Comparison of ENCODE assay signal across 1 cellular context in genomic region chr2:21067863-21068537, GRCh38.
TF ChIP-seq lines count a peak whose summit lies in the region.

No MANE protein-coding gene starts in this region.

TF ChIP-seq in HepG2, 621 proteins besides CTCF, POLR2A, EP300 and RAD21 (continued from another document and continues in another):
- TF ChIP-seq ZNF318 (CRISPR knock-in tag; IDR thresholded peaks at IDR 0.05) = no peak
- TF ChIP-seq PCBP2 (optimal IDR thresholded peaks at IDR 0.05; ENCODE audit: low read depth, low read length, poor library complexity, severe bottlenecking) = no peak
- TF ChIP-seq ZFP41 (CRISPR knock-in tag; IDR thresholded peaks at IDR 0.05; ENCODE audit: borderline replicate concordance) = no peak
- 0 out of 2 replicates have a peak, but pooled peaks have one; percentile 16 for TF ChIP-seq SIX4 (CRISPR knock-in tag; IDR thresholded peaks at IDR 0.05)
- no peak for TF ChIP-seq KLF9 (CRISPR knock-in tag; IDR thresholded peaks at IDR 0.05; ENCODE audit: low read depth)
- TF ChIP-seq RXRA (CRISPR knock-in tag; IDR thresholded peaks at IDR 0.05) = no peak
- TF ChIP-seq MEIS2 (CRISPR knock-in tag; IDR thresholded peaks at IDR 0.05) = no peak
- no peak for TF ChIP-seq GZF1 (CRISPR knock-in tag; IDR thresholded peaks at IDR 0.05)
- TF ChIP-seq HOMEZ (CRISPR knock-in tag; IDR thresholded peaks at IDR 0.05; ENCODE audit: low read depth) = no peak
- TF ChIP-seq FOXO1 (CRISPR knock-in tag; IDR thresholded peaks at IDR 0.05) = 0 out of 2 replicates have a peak, but pooled peaks have one; percentile 14
- TF ChIP-seq ZBTB49 (CRISPR knock-in tag; IDR thresholded peaks at IDR 0.05; ENCODE audit: borderline replicate concordance) = no peak
- TF ChIP-seq PAX8 (CRISPR knock-in tag; IDR thresholded peaks at IDR 0.05; ENCODE audit: borderline replicate concordance) = no peak
- no peak for TF ChIP-seq CREB3 (CRISPR knock-in tag; IDR thresholded peaks at IDR 0.05)
- TF ChIP-seq GATAD2A (CRISPR knock-in tag; IDR thresholded peaks at IDR 0.05) = no peak
- TF ChIP-seq ZNF512 (CRISPR knock-in tag; IDR thresholded peaks at IDR 0.05) = no peak
- no peak for TF ChIP-seq SUZ12 (IDR thresholded peaks at IDR 0.05; ENCODE audit: low read depth, low read length)
- no peak for TF ChIP-seq PHF20 (CRISPR knock-in tag; IDR thresholded peaks at IDR 0.05)
- TF ChIP-seq MED1 (CRISPR knock-in tag; IDR thresholded peaks at IDR 0.05) = no peak
- TF ChIP-seq MXD4 (CRISPR knock-in tag; IDR thresholded peaks at IDR 0.05) = no peak
- no peak for TF ChIP-seq ZFP82 (CRISPR knock-in tag; IDR thresholded peaks at IDR 0.05; ENCODE audit: borderline replicate concordance)
- TF ChIP-seq HNF1B (CRISPR knock-in tag; IDR thresholded peaks at IDR 0.05) = no peak
- TF ChIP-seq IKZF4 (CRISPR knock-in tag; IDR thresholded peaks at IDR 0.05; ENCODE audit: borderline replicate concordance, low read depth, not compliant biosample characterization) = peak; percentile 50
- no peak for TF ChIP-seq ZBTB10 (CRISPR knock-in tag; IDR thresholded peaks at IDR 0.05; ENCODE audit: borderline replicate concordance)
- TF ChIP-seq KLF16 (CRISPR knock-in tag; IDR thresholded peaks at IDR 0.05) = no peak
- TF ChIP-seq ZBTB21 (CRISPR knock-in tag; IDR thresholded peaks at IDR 0.05) = no peak
- no peak for TF ChIP-seq MYPOP (CRISPR knock-in tag; IDR thresholded peaks at IDR 0.05)
- TF ChIP-seq SMARCC2 (IDR thresholded peaks at IDR 0.05) = no peak
- no peak for TF ChIP-seq ZBTB25 (CRISPR knock-in tag; IDR thresholded peaks at IDR 0.05)
- TF ChIP-seq ZNF747 (CRISPR knock-in tag; IDR thresholded peaks at IDR 0.05; ENCODE audit: borderline replicate concordance) = no peak
- no peak for TF ChIP-seq FOXM1 (CRISPR knock-in tag; IDR thresholded peaks at IDR 0.05)
- no peak for TF ChIP-seq ZNF333 (CRISPR knock-in tag; IDR thresholded peaks at IDR 0.05; ENCODE audit: borderline replicate concordance)
- TF ChIP-seq KDM5B (CRISPR knock-in tag; IDR thresholded peaks at IDR 0.05; ENCODE audit: borderline replicate concordance) = no peak
- TF ChIP-seq DPF2 (CRISPR knock-in tag; IDR thresholded peaks at IDR 0.05; ENCODE audit: borderline replicate concordance, low read depth) = 0 out of 2 replicates have a peak, but pooled peaks have one; percentile 12
- TF ChIP-seq RARA (CRISPR knock-in tag; IDR thresholded peaks at IDR 0.05) = peak; percentile 10; the same call in 1 of the 2 replicates
- TF ChIP-seq ZNF580 (CRISPR knock-in tag; IDR thresholded peaks at IDR 0.05; ENCODE audit: borderline replicate concordance, low read depth) = no peak
- no peak for TF ChIP-seq AGO1 (IDR thresholded peaks at IDR 0.05; ENCODE audit: low read depth, low read length, poor library complexity, severe bottlenecking)
